In genomic region chr11:72943664-72944063, GRCh38 we compare ENCODE assay signal across 31 cellular contexts.
"Had no signal": no experiment of that assay in that cellular context is flagged by ENCODE, and none has a peak within 500 bp of the region (broad histone marks: within the 10 kb centered on the region; RNA-seq: fewer than 3 reads in every experiment).

No MANE protein-coding gene starts in this region.

- H3K36me3 ChIP-seq: neutrophil, pancreas, suprapubic skin, tibial artery, transverse colon, upper lobe of right lung, uterus had no signal

- H3K4me3 ChIP-seq: pancreas, psoas muscle, skin epidermis, smooth muscle cell, suprapubic skin, testis, tibial artery, transverse colon, upper lobe of right lung, uterus had no signal

- H3K36me3 Mint-ChIP-seq: natural killer cell treated with Interleukin-12 subunit alpha and Interleukin-12 subunit beta and Interleukin-15 and Interleukin-18, amount 100 ng/mL, for 72 hours; stimulated activated effector memory CD8-positive, alpha-beta T cell treated with anti-CD3 and anti-CD28 coated beads, Interleukin-12 subunit alpha, Interleukin-12 subunit beta, amount 100 ng/mL, for 72 hours; type B pancreatic cell had no signal

- H3K4me2 ChIP-seq: smooth muscle cell had no signal

- H3K27ac Mint-ChIP-seq: naive thymus-derived CD8-positive, alpha-beta T cell; nephron progenitor cell; progenitor cell of endocrine pancreas; stimulated activated effector memory CD8-positive, alpha-beta T cell treated with anti-CD3 and anti-CD28 coated beads, Interleukin-12 subunit alpha, Interleukin-12 subunit beta, amount 100 ng/mL, for 72 hours; stimulated activated naive CD8-positive, alpha-beta T cell treated with anti-CD3 and anti-CD28 coated beads, Interleukin-15, amount 100 ng/mL, for 72 hours; type B pancreatic cell had no signal

- H3K4me1 Mint-ChIP-seq: nephron progenitor cell; neural crest cell; stimulated activated effector memory CD8-positive, alpha-beta T cell treated with anti-CD3 and anti-CD28 coated beads, Interleukin-12 subunit alpha, Interleukin-12 subunit beta, amount 100 ng/mL, for 72 hours; stimulated activated naive CD8-positive, alpha-beta T cell treated with anti-CD3 and anti-CD28 coated beads, Interleukin-15, amount 100 ng/mL, for 72 hours had no signal

- DNase-seq: naive B cell; naive thymus-derived CD8-positive, alpha-beta T cell; nephron progenitor cell; nucleus accumbens; pancreas; posterior cingulate gyrus; psoas muscle; right cardiac atrium; stimulated activated CD4-positive, alpha-beta T cell treated with anti-CD3 and anti-CD28 coated beads, Interleukin-15, amount 100 ng/mL, for 24 hours; stimulated activated CD4-positive, alpha-beta T cell treated with anti-CD3 and anti-CD28 coated beads, Interleukin-2, amount 100 ng/mL, for 24 hours; stimulated activated CD4-positive, alpha-beta T cell treated with anti-CD3 and anti-CD28 coated beads, Interleukin-2, amount 100 ng/mL, for 48 hours; stimulated activated CD4-positive, alpha-beta T cell treated with anti-CD3 and anti-CD28 coated beads, Interleukin-4, amount 100 ng/mL, for 24 hours; stimulated activated naive CD4-positive, alpha-beta T cell; stimulated activated naive CD8-positive, alpha-beta T cell treated with anti-CD3 and anti-CD28 coated beads, Interleukin-15, amount 100 ng/mL, for 72 hours; stimulated activated naive CD8-positive, alpha-beta T cell treated with anti-CD3 and anti-CD28 coated beads, Interleukin-15, Interleukin-2, amounts not matched to agents 100 U/mL and 50 U/mL, for 24 hours; substantia nigra; testis; tibial artery; transverse colon; upper lobe of right lung; uterus had no signal

- H3K4me3 Mint-ChIP-seq: naive thymus-derived CD8-positive, alpha-beta T cell; natural killer cell treated with Interleukin-12 subunit alpha and Interleukin-12 subunit beta and Interleukin-15 and Interleukin-18, amount 100 ng/mL, for 72 hours; nephron progenitor cell; neural crest cell; stimulated activated effector memory CD8-positive, alpha-beta T cell treated with anti-CD3 and anti-CD28 coated beads, Interleukin-12 subunit alpha, Interleukin-12 subunit beta, amount 100 ng/mL, for 72 hours; stimulated activated naive CD8-positive, alpha-beta T cell treated with anti-CD3 and anti-CD28 coated beads, Interleukin-15, amount 100 ng/mL, for 72 hours; type B pancreatic cell had no signal

- H3K4me1 ChIP-seq: psoas muscle, suprapubic skin, testis, transverse colon, upper lobe of right lung, uterus had no signal

- H3K9me3 Mint-ChIP-seq: naive B cell; naive thymus-derived CD8-positive, alpha-beta T cell; natural killer cell treated with Interleukin-12 subunit alpha and Interleukin-12 subunit beta and Interleukin-15 and Interleukin-18, amount 100 ng/mL, for 72 hours; stimulated activated effector memory CD8-positive, alpha-beta T cell treated with anti-CD3 and anti-CD28 coated beads, Interleukin-12 subunit alpha, Interleukin-12 subunit beta, amount 100 ng/mL, for 72 hours; stimulated activated naive CD8-positive, alpha-beta T cell treated with anti-CD3 and anti-CD28 coated beads, Interleukin-15, amount 100 ng/mL, for 72 hours; type B pancreatic cell had no signal

- H3K9me3 ChIP-seq: neutrophil, pancreas, psoas muscle, suprapubic skin, testis, tibial artery, transverse colon, upper lobe of right lung, uterus had no signal

- H3K27ac ChIP-seq: neutrophil, pancreas, psoas muscle, skin epidermis, suprapubic skin, testis, tibial artery, transverse colon, upper lobe of right lung, uterus had no signal

- H3K27me3 Mint-ChIP-seq: naive B cell; naive thymus-derived CD8-positive, alpha-beta T cell; natural killer cell treated with Interleukin-12 subunit alpha and Interleukin-12 subunit beta and Interleukin-15 and Interleukin-18, amount 100 ng/mL, for 72 hours; progenitor cell of endocrine pancreas; stimulated activated naive CD8-positive, alpha-beta T cell treated with anti-CD3 and anti-CD28 coated beads, Interleukin-15, amount 100 ng/mL, for 72 hours; type B pancreatic cell had no signal

- FAIRE-seq: pancreas had no signal

- H3K27me3 ChIP-seq: neutrophil, pancreas, suprapubic skin, testis, tibial artery, transverse colon, upper lobe of right lung, uterus had no signal

- ATAC-seq: naive thymus-derived CD8-positive, alpha-beta T cell; natural killer cell treated with Interleukin-12 subunit alpha and Interleukin-12 subunit beta and Interleukin-15 and Interleukin-18, amount 100 ng/mL, for 72 hours; pancreas; psoas muscle; right cardiac atrium; sciatic nerve; stimulated activated effector memory CD8-positive, alpha-beta T cell treated with anti-CD3 and anti-CD28 coated beads, Interleukin-12 subunit alpha, Interleukin-12 subunit beta, amount 100 ng/mL, for 72 hours; stimulated activated naive CD8-positive, alpha-beta T cell treated with anti-CD3 and anti-CD28 coated beads, Interleukin-15, amount 100 ng/mL, for 72 hours; stimulated activated naive CD8-positive, alpha-beta T cell treated with anti-CD3 and anti-CD28 coated beads, Interleukin-15, Interleukin-2, amounts not matched to agents 100 U/mL and 50 U/mL, for 24 hours; upper lobe of right lung had no signal
